ENCODE assay signal across 1 cellular context in the genomic region with DNA sequence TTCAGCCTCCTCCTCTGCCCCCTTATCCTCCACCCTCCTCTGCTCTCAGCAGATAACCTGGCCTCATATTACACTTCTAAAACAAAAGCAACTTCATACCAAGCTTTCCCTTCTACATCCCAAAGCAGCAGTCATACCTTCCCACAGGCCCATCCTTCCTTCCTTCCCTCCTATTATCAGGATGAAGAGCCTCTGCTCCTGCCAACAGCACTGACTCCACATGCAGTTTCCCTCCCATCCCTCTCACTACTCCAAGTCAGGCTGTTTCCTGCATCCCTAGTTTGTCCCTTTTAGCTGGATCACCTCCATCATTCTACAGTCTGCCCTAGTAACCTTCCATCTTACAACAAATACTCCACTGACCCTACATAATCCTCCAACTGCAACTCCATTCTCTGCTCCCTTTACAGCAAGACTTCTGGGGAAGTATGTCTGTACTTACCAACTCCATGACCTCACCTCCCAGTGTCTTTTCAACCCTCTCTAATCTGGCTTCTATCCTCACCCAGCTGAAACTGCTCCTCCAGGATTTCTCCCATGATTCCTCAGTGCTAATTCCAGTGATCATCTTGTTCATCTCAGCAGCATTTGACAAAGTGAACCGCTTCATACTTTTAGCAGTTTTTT.
TF ChIP-seq lines count a peak whose summit lies in the region.

No MANE protein-coding gene starts in this region.

TF ChIP-seq in HCT116, 20 proteins besides CTCF, POLR2A, EP300 and RAD21 (continued from another document):
- TF ChIP-seq, protein P1, sequence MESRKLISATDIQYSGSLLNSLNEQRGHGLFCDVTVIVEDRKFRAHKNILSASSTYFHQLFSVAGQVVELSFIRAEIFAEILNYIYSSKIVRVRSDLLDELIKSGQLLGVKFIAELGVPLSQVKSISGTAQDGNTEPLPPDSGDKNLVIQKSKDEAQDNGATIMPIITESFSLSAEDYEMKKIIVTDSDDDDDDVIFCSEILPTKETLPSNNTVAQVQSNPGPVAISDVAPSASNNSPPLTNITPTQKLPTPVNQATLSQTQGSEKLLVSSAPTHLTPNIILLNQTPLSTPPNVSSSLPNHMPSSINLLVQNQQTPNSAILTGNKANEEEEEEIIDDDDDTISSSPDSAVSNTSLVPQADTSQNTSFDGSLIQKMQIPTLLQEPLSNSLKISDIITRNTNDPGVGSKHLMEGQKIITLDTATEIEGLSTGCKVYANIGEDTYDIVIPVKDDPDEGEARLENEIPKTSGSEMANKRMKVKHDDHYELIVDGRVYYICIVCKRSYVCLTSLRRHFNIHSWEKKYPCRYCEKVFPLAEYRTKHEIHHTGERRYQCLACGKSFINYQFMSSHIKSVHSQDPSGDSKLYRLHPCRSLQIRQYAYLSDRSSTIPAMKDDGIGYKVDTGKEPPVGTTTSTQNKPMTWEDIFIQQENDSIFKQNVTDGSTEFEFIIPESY (IDR thresholded peaks at IDR 0.05; ENCODE audit: extremely low read depth, insufficient replicate concordance, low read length) = no peak
- TF ChIP-seq ELF1 (IDR thresholded peaks at IDR 0.05; ENCODE audit: borderline replicate concordance, low read depth) (no peak), JUND (IDR thresholded peaks at IDR 0.05) (no peak), SP1 (IDR thresholded peaks at IDR 0.05; ENCODE audit: low read depth) (no peak), FOSL1 (IDR thresholded peaks at IDR 0.05; ENCODE audit: low read depth) (no peak), CBX3 (IDR thresholded peaks at IDR 0.05; ENCODE audit: low read depth) (no peak), EZH2 (IDR thresholded peaks at IDR 0.05) (no peak), POLR2AphosphoS5 (IDR thresholded peaks at IDR 0.05; ENCODE audit: low read depth, low read length) (no peak)
